8 cellular contexts compared by ENCODE assay signal in genomic region chr5:91384671-91385430, GRCh38. TPM values are rescaled to one million over a fixed set of nuclear protein-coding genes. Genes with fewer than 3 reads are reported as not detected.
DNase-seq lines count a peak whose midpoint lies in the region; ATAC-seq and TF ChIP-seq lines count a peak whose summit lies in the region.

No MANE protein-coding gene starts in this region.

- H3K27ac Mint-ChIP-seq in HFFc6: peak overlapping the region; percentile 91

- H3K27me3 ChIP-seq in heart left ventricle: no peaks in the 10 kb centered on the region
- no peaks in the 10 kb centered on the region for H3K27me3 ChIP-seq in lung (ENCODE audit: control insufficient read depth, insufficient read depth)
- H3K27me3 ChIP-seq in tibial artery: no peaks in the 10 kb centered on the region

- DNase-seq in heart left ventricle (peak in 2 of 5 donors; percentile 37 to 49), left cardiac atrium (no peak), HFFc6 (peak; percentile 91), NCI-H1417 treated with DMSO at 0.1 percent for 48 hours (lab: John Stamatoyannopoulos, UW) (peak; percentile 84), SKM-1 treated with dmso at 0.1 percent for 144 hours (lab: John Stamatoyannopoulos, UW; ENCODE audit: unreplicated experiment) (peak; percentile 90), dedifferentiated amniotic fluid mesenchymal stem cell (ENCODE audit: extremely low spot score) (peak; percentile 85), lung (ENCODE audit: low spot score) (peak; percentile 51), tibial artery (peak in 1 of 2 donors; percentile 36)

- H3K36me3 ChIP-seq in heart left ventricle (no peaks in the 10 kb centered on the region), lung (ENCODE audit: control insufficient read depth in 2 of 2, insufficient read depth in 2 of 2, low read length in 2 of 2) (no peaks in the 10 kb centered on the region), tibial artery (no peaks in the 10 kb centered on the region)

- H3K4me1 ChIP-seq in heart left ventricle (peaks cover 0 to 18% (median 8%) of the 10 kb centered on the region in 12 donors), lung (ENCODE audit: control insufficient read depth in 2 of 2, insufficient read depth in 2 of 2, low read length in 2 of 2) (peaks cover 0 to 2% of the 10 kb centered on the region in 2 donors), tibial artery (peaks cover 0 to 10% (median 7%) of the 10 kb centered on the region in 4 donors)

- H3K27ac ChIP-seq in heart left ventricle: peak overlapping the region in 11 of 12 donors; percentile 90 to 100 (median 98)
- peak overlapping the region in 1 of 2 donors; percentile 85 for H3K27ac ChIP-seq in lung (ENCODE audit: low read depth in 1 of 2, low read length in 1 of 2)
- H3K27ac ChIP-seq in tibial artery: peak overlapping the region; percentile 92 to 93

- H3K4me3 Mint-ChIP-seq in HFFc6: peak overlapping the region; percentile 94

- H3K9me3 ChIP-seq in heart left ventricle (peaks cover 0 to 3% (median 0%) of the 10 kb centered on the region in 12 donors), lung (ENCODE audit: control insufficient read depth in 2 of 2, insufficient read depth in 1 of 2, low read length in 1 of 2) (no peaks in the 10 kb centered on the region), tibial artery (no peaks in the 10 kb centered on the region)

- H3K4me3 ChIP-seq in heart left ventricle (peak overlapping the region in 7 of 12 donors; percentile 71 to 83 (median 76)), lung (no peak overlapping the region), tibial artery (peak overlapping the region in 1 of 2 donors; percentile 58)

- intact Hi-C loops in heart left ventricle (cut with DNase I) (loop anchor here (1.0 to 10.0 kb wide), 16 partner anchors 73 to 520 kb away; no protein-coding TSS in a partner anchor), left cardiac atrium (cut with DNase I) (loop anchor here (2.0 to 10.0 kb wide), 5 partner anchors 73 to 450 kb away; no protein-coding TSS in a partner anchor), tibial artery (cut with DNase I; ENCODE audit: low total_unique reads) (loop anchor here (2.0 to 10.0 kb wide), 3 partner anchors 170 to 453 kb away; no protein-coding TSS in a partner anchor)

- H3K4me1 Mint-ChIP-seq in HFFc6 (ENCODE audit: low read depth): peaks cover 23% of the 10 kb centered on the region

- TF ChIP-seq POLR2A in heart left ventricle (IDR thresholded peaks at IDR 0.05): no peak

- WGBS in heart left ventricle, 4 donors: 10 to 18% (median 14%) methylated on average over 6 of the region's 6 CpGs
- 13 to 14% methylated on average over 6 of the region's 6 CpGs for WGBS in lung, 2 donors

- peaks cover 24% of the 10 kb centered on the region for H3K36me3 Mint-ChIP-seq in HFFc6 (ENCODE audit: low read depth)

- H3K27me3 Mint-ChIP-seq in HFFc6 (ENCODE audit: insufficient read depth): peaks cover 12% of the 10 kb centered on the region

- ATAC-seq in heart left ventricle (peak in 2 of 4 donors; percentile 3 to 4), left cardiac atrium (no peak), lung (ENCODE audit: insufficient read depth, low FRiP score) (no peak)

- TF ChIP-seq CTCF in heart left ventricle (IDR thresholded peaks at IDR 0.05) (peak; percentile 91 to 100 (median 98)), HFFc6 (IDR thresholded peaks at IDR 0.05) (peak; percentile 99), lung (IDR thresholded peaks at IDR 0.05; ENCODE audit: control extremely low read depth, extremely low read depth) (peak; percentile 97), tibial artery (IDR thresholded peaks at IDR 0.05) (peak; percentile 96 to 99)

- H3K9me3 Mint-ChIP-seq in HFFc6: no peaks in the 10 kb centered on the region

RNA-seq across cellular contexts. Expression of gene ARRDC3, which starts 1.7 kb away (rescaled TPM):
- total RNA-seq in heart left ventricle (10 to 100 TPM in 5 of 9 donors, 1 to 10 TPM in 4; 4.3 to 53.6 (median 11.8) TPM), left cardiac atrium (10 to 100 TPM; 18.9 to 23.7 TPM), lung (100 to 1,000 TPM in 1 of 2 donors, 10 to 100 TPM in 1; 98.5 to 455 TPM)
- polyA plus RNA-seq in heart left ventricle (1 to 10 TPM; 3.3 to 7.2 TPM), lung (10 to 100 TPM; 26.0 to 56.1 TPM)
- 10 to 100 TPM; 26.2 to 45.0 (median 38.1) TPM for total RNA-seq in HFFc6 (2021; fragmentation: NEBNext Ultra II Directional; extraction: Animal tissue kit (Norgen Biotek cat#: 25700))
